26 cellular contexts compared by ENCODE assay signal in the genomic region with DNA sequence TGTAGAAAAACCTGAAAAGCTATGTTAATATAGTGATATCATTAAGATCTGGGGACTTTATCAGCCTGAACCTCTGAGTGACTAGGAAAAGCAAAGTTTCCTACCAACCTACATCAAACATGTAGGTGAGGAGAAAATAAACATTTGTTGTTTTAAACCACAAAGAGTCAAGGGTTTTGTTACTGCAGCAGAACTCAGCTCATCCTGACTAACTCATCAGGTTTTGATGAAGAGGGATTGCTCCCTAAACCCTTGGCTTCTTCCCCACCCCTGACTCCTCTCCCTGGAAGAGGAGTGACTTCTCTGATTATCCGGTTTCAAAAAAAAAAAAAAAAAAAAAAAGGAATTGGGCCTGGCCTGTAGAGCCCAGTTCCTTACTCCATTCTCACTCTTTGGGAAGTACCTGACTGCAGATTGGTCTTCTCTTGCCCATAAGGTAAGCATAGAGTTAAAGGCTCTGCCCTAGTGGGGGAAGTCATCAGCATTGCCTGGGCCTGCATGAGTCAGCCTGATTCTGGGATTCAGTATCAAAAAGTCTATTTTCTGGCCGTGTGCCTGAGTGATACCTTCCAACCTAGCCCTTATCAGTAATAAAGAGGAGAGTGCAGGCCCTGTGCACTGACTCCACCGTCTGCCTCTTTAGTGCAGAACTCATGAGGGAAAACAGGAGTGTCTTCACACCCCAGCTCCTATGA. TPM values are rescaled to one million over a fixed set of nuclear protein-coding genes. Genes with fewer than 3 reads are reported as not detected.
DNase-seq lines count a peak whose midpoint lies in the region; ATAC-seq, FAIRE-seq and TF ChIP-seq lines count a peak whose summit lies in the region.
"Had no signal": no experiment of that assay in that cellular context is flagged by ENCODE, and none has a peak within 500 bp of the region (broad histone marks: within the 10 kb centered on the region; RNA-seq: fewer than 3 reads in every experiment).

No MANE protein-coding gene starts in this region.

- no peaks in the 10 kb centered on the region for H3K79me2 ChIP-seq in H9 (ENCODE audit: insufficient read depth, low read length)
- no peaks in the 10 kb centered on the region for H3K79me2 ChIP-seq in HepG2 (ENCODE audit: insufficient read depth, low read length)

- H2AFZ ChIP-seq in H9 (ENCODE audit: low read length) (no peak overlapping the region), HepG2 (ENCODE audit: low read length) (no peak overlapping the region)

- H3K27ac ChIP-seq in A549: peak overlapping the region; percentile 69 to 92; a peak in 5 of 6 replicates
- no peak overlapping the region for H3K27ac ChIP-seq in H9 (ENCODE audit: insufficient read length, low read depth, low read length)
- H3K27ac ChIP-seq in HepG2 (ENCODE audit: extremely low read length, insufficient read depth, low read length): no peak overlapping the region
- no peak overlapping the region for H3K27ac ChIP-seq in endodermal cell (ENCODE audit: low read depth, low read length)
- H3K27ac ChIP-seq: heart right ventricle had no signal

- no peak overlapping the region for H4K8ac ChIP-seq in H9 (replicated peaks; ENCODE audit: insufficient read length, low read depth, low read length)

- H2BK20ac ChIP-seq in H9 (ENCODE audit: low read depth, low read length, poor library complexity, severe bottlenecking): no peak overlapping the region

- H3K4me2 ChIP-seq in A549 (peak overlapping the region; percentile 30; the same call in 2 of the 3 replicates), H9 (ENCODE audit: insufficient read depth, insufficient read length, low read length) (no peak overlapping the region), HepG2 (ENCODE audit: low read depth, low read length) (no peak overlapping the region)

- no peaks in the 10 kb centered on the region for H3K36me3 ChIP-seq in HepG2 (replicated peaks in 1 of 2; ENCODE audit: control insufficient read depth in 1 of 2, insufficient read depth in 2 of 2, low read length in 2 of 2)
- H3K36me3 ChIP-seq in endodermal cell (ENCODE audit: control insufficient read depth, insufficient read depth, low read length): no peaks in the 10 kb centered on the region
- H3K36me3 ChIP-seq: cardiac muscle cell, heart right ventricle had no signal

- no peak overlapping the region for H3K14ac ChIP-seq in H9 (ENCODE audit: insufficient read depth, low read length)

- TF ChIP-seq POLR2A in A549 (IDR thresholded peaks at IDR 0.05; ENCODE audit: low read length): no peak
- TF ChIP-seq POLR2A in HepG2 (IDR thresholded peaks at IDR 0.05; ENCODE audit: insufficient read depth in 1 of 2, low read depth in 2 of 2, low read length in 2 of 2): no peak

- H3K4me1 ChIP-seq in A549 (peaks cover 50% of the 10 kb centered on the region), H9 (ENCODE audit: insufficient read depth, low read length) (no peaks in the 10 kb centered on the region), HepG2 (ENCODE audit: insufficient read depth, low read length) (peaks cover 21% of the 10 kb centered on the region), endodermal cell (ENCODE audit: control insufficient read depth, insufficient read depth, low read length) (no peaks in the 10 kb centered on the region)

- ATAC-seq in A549 (peak in 1 of 2 experiments; percentile 54; a peak in 3 of 6 replicates), HepG2 (no peak)
- ATAC-seq in activated T-cell treated with anti-CD3 and anti-CD28 coated beads, Interleukin-2, amount 50 U/mL, for 4 hours: no peak
- ATAC-seq: heart right ventricle, left ventricle myocardium superior, mucosa of descending colon, PC-3 had no signal

- H3K9ac ChIP-seq in H9 (ENCODE audit: extremely low read depth, insufficient read length, low read length): no peak overlapping the region
- no peak overlapping the region for H3K9ac ChIP-seq in HepG2 (ENCODE audit: insufficient read depth, low read depth, low read length)
- no peak overlapping the region for H3K9ac ChIP-seq in endodermal cell (ENCODE audit: extremely low read depth, low read length, poor library complexity, severe bottlenecking)

- no peak overlapping the region for H3K4me3 ChIP-seq in A549
- H3K4me3 ChIP-seq in HepG2 (replicated peaks in 1 of 3; ENCODE audit: insufficient read depth in 1 of 3, low read depth in 2 of 3, low read length in 3 of 3): no peak overlapping the region
- no peak overlapping the region for H3K4me3 ChIP-seq in endodermal cell (ENCODE audit: low read length)
- H3K4me3 ChIP-seq: cardiac muscle cell, heart right ventricle, mucosa of descending colon had no signal

- H3K56ac ChIP-seq in H9 (ENCODE audit: insufficient read length, low read depth, low read length): no peak overlapping the region

- no peak overlapping the region for H4K91ac ChIP-seq in H9 (ENCODE audit: insufficient read length, low read depth, low read length)

- no peak overlapping the region for H3T11ph ChIP-seq in H9 (ENCODE audit: low read length)

- H3K23ac ChIP-seq in H9 (ENCODE audit: insufficient read length, low read depth, low read length): no peak overlapping the region

- H2BK120ac ChIP-seq in H9 (ENCODE audit: low read depth, low read length, poor library complexity, severe bottlenecking): no peak overlapping the region

- H3K9me3 Mint-ChIP-seq in H9 (peaks cover 19 to 25% of the 10 kb centered on the region in 2 experiments), endodermal cell (peaks cover 27% of the 10 kb centered on the region)
- H3K9me3 Mint-ChIP-seq in activated T-cell treated with anti-CD3 and anti-CD28 coated beads, Interleukin-2, amount 50 U/mL, for 4 hours: peaks cover 3% of the 10 kb centered on the region

- no peak overlapping the region for H2BK12ac ChIP-seq in H9 (ENCODE audit: insufficient read length, low read depth, low read length)

- H4K5ac ChIP-seq in H9 (ENCODE audit: insufficient read length, low read depth, low read length): no peak overlapping the region

- BruUV-seq in HepG2 (replicated peaks; lab: Mats Ljungman, UMichigan): no TSS peak

- no peaks in the 10 kb centered on the region for H4K20me1 ChIP-seq in H9 (ENCODE audit: control insufficient read depth, insufficient read depth, insufficient read length)
- no peaks in the 10 kb centered on the region for H4K20me1 ChIP-seq in HepG2 (ENCODE audit: insufficient read depth, low read length)

- intact Hi-C loops in HepG2 (cut with micrococcal nuclease; ENCODE audit: unreplicated experiment): no loop called here

- no peak for FAIRE-seq in A549 (lab: Jason Lieb, UNC)
- FAIRE-seq in HepG2 (lab: Jason Lieb, UNC): no peak
- no peak for FAIRE-seq in frontal cortex (lab: Jason Lieb, UNC)
- FAIRE-seq: endometrium had no signal

- peaks cover 29% of the 10 kb centered on the region for H3K9me3 ChIP-seq in A549
- H3K9me3 ChIP-seq in H9 (ENCODE audit: control insufficient read depth, low read depth, low read length): no peaks in the 10 kb centered on the region
- H3K9me3 ChIP-seq in HepG2 (ENCODE audit: low read length): peaks cover 11% of the 10 kb centered on the region; the same call in 1 of the 2 replicates
- peaks cover 27% of the 10 kb centered on the region for H3K9me3 ChIP-seq in endodermal cell (ENCODE audit: control insufficient read depth, low read length)

- H2AK5ac ChIP-seq in H9 (ENCODE audit: insufficient read length, low read length): no peak overlapping the region

- H3K79me1 ChIP-seq in H9 (ENCODE audit: insufficient read depth, low read depth, low read length, poor library complexity, severe bottlenecking): no peaks in the 10 kb centered on the region

- H3K4me1 Mint-ChIP-seq in H9 (peaks cover 7 to 11% of the 10 kb centered on the region in 2 experiments), endodermal cell (peaks cover 13% of the 10 kb centered on the region)
- H3K4me1 Mint-ChIP-seq in activated T-cell treated with anti-CD3 and anti-CD28 coated beads, Interleukin-2, amount 50 U/mL, for 4 hours (ENCODE audit: low read depth): no peaks in the 10 kb centered on the region
- H3K4me1 Mint-ChIP-seq: CD4-positive, CD25-positive, alpha-beta regulatory T cell had no signal

- TF ChIP-seq EP300 in A549 (IDR thresholded peaks at IDR 0.05) (no peak), HepG2 (IDR thresholded peaks at IDR 0.05; ENCODE audit: low read depth in 2 of 2, low read length in 2 of 2) (no peak), HepG2 (CRISPR knock-in tag; IDR thresholded peaks at IDR 0.05; ENCODE audit: borderline replicate concordance) (no peak)

- TF ChIP-seq CTCF in A549 (IDR thresholded peaks at IDR 0.05): no peak
- no peak for TF ChIP-seq CTCF in H9 (conservative IDR thresholded peaks at IDR 0.05)
- no peak for TF ChIP-seq CTCF in HepG2 (CRISPR knock-in tag; IDR thresholded peaks at IDR 0.05)
- no peak for TF ChIP-seq CTCF in endodermal cell (conservative IDR thresholded peaks at IDR 0.05)

- H3K27me3 ChIP-seq in H9 (ENCODE audit: insufficient read depth, low read length): no peaks in the 10 kb centered on the region
- H3K27me3 ChIP-seq in HepG2 (ENCODE audit: control insufficient read depth in 1 of 2, insufficient read depth in 2 of 2, low read length in 2 of 2): peaks cover 0 to 9% of the 10 kb centered on the region in 2 experiments; a peak in 1 of 5 replicates
- H3K27me3 ChIP-seq in endodermal cell (ENCODE audit: control insufficient read depth, insufficient read depth, low read length, poor library complexity, severe bottlenecking): no peaks in the 10 kb centered on the region
- H3K27me3 ChIP-seq: cardiac muscle cell had no signal

- WGBS in A549 (ENCODE audit: missing lambda C conversion rate): 11% methylated on average over 3 of the region's 3 CpGs
- no CpG with 5 or more reads among the region's 3 CpGs for WGBS in H9 (ENCODE audit: extremely low coverage, insufficient read length, low lambda C conversion rate)
- WGBS in HepG2 (ENCODE audit: low lambda C conversion rate): 0% methylated on average over 2 of the region's 3 CpGs
- WGBS in endodermal cell (ENCODE audit: insufficient coverage in 1 of 2, insufficient read length in 1 of 2), 2 experiments: 93 to 100% methylated on average over 1 to 2 of the region's 3 CpGs

- no peak overlapping the region for H2BK15ac ChIP-seq in H9 (ENCODE audit: low read depth, low read length)

- CTCF ChIA-PET in A549 (lab: Yijun Ruan, JAX) (interaction anchor here (0.7 to 18.7 kb wide), 9 partner anchors 11 to 274 kb away, joined by 3 to 486 read pairs (median 42); partner anchors contain the start of genes BDKRB1 and BDKRB2), HepG2 (lab: Yijun Ruan, JAX; ENCODE audit: low intra/inter-chr PET ratio, low total read pairs) (interaction anchor here (1.2 kb wide), 1 partner anchor 172 kb away, joined by 8 read pairs; no protein-coding TSS in a partner anchor)

- H3K18ac ChIP-seq in H9 (ENCODE audit: insufficient read length, low read depth, low read length): no peak overlapping the region

- H3K27me3 Mint-ChIP-seq in H9 (ENCODE audit: low read depth) (peaks cover 2% of the 10 kb centered on the region), endodermal cell (ENCODE audit: insufficient read depth) (peaks cover 3% of the 10 kb centered on the region)
- no peaks in the 10 kb centered on the region for H3K27me3 Mint-ChIP-seq in activated T-cell treated with anti-CD3 and anti-CD28 coated beads, Interleukin-2, amount 50 U/mL, for 4 hours (ENCODE audit: low read depth)
- H3K27me3 Mint-ChIP-seq: progenitor cell of endocrine pancreas had no signal

- H3K4me3 Mint-ChIP-seq in H9 (no peak overlapping the region), endodermal cell (no peak overlapping the region)
- H3K4me3 Mint-ChIP-seq in activated T-cell treated with anti-CD3 and anti-CD28 coated beads, Interleukin-2, amount 50 U/mL, for 4 hours: no peak overlapping the region
- H3K4me3 Mint-ChIP-seq: CD4-positive, CD25-positive, alpha-beta regulatory T cell; nephron progenitor cell had no signal

- no peaks in the 10 kb centered on the region for H3K23me2 ChIP-seq in H9 (ENCODE audit: insufficient read length, low read depth, low read length, poor library complexity, severe bottlenecking)

- DNase-seq in A549 (ENCODE audit: low read depth in 1 of 2, low spot score in 1 of 2) (peak in 1 of 2 experiments; percentile 66), H9 (peak; percentile 3), amniotic epithelial cell (ENCODE audit: low read depth) (peak; percentile 85), HepG2 (ENCODE audit: low spot score) (no peak), frontal cortex (ENCODE audit: low spot score in 2 of 2) (no peak), endodermal cell (no peak), T-helper 9 cell (no peak)
- DNase-seq in activated T-cell treated with anti-CD3 and anti-CD28 coated beads, Interleukin-2, amount 50 U/mL, for 4 hours: no peak
- DNase-seq: activated CD8-positive, alpha-beta memory T cell treated with anti-CD3 and anti-CD28 coated beads for 24 hours; activated naive CD4-positive, alpha-beta T cell treated with Interleukin-2 at 50 U/mL for 16 hours; activated T-cell treated with anti-CD3 and anti-CD28 coated beads, Interleukin-2, amount 50 U/mL, for 48 hours; amniotic stem cell; CD4-positive, CD25-positive, alpha-beta regulatory T cell; cortex of kidney; GDM1; heart right ventricle; left ventricle myocardium superior; mucosa of descending colon; NCI-H2227 treated with DMSO at 0.1 percent for 48 hours; NCI-H82; nephron progenitor cell; PC-3; SHP77 treated with DMSO at 0.1 percent for 48 hours had no signal

- in situ Hi-C loops in HepG2 (cut with HindIII; ENCODE audit: extremely low pct_ligation_motif_present, low pct_unique_long_range_greater_than_20kb): no loop called here

- TF ChIP-seq RAD21 in A549 (conservative IDR thresholded peaks at IDR 0.05 in 1 of 2, IDR thresholded peaks at IDR 0.05 in 1 of 2): peak; percentile 22 to 46; a peak in 3 of 5 replicates
- no peak for TF ChIP-seq RAD21 in HepG2 (CRISPR knock-in tag; IDR thresholded peaks at IDR 0.05)

- peaks cover 6 to 14% (median 9%) of the 10 kb centered on the region in 3 experiments; a peak in 4 of 7 replicates for H3K36me3 Mint-ChIP-seq in H9 (ENCODE audit: insufficient read depth in 1 of 3, low read depth in 3 of 3)
- no peaks in the 10 kb centered on the region for H3K36me3 Mint-ChIP-seq in activated T-cell treated with anti-CD3 and anti-CD28 coated beads, Interleukin-2, amount 50 U/mL, for 4 hours (ENCODE audit: insufficient read depth)
- peaks cover 4% of the 10 kb centered on the region for H3K36me3 Mint-ChIP-seq in endodermal cell (ENCODE audit: low read depth)

- POLR2A ChIA-PET in A549 (lab: Yijun Ruan, JAX) (interaction anchor here (0.7 kb wide), 2 partner anchors 70 to 122 kb away, joined by 4 to 7 read pairs; no protein-coding TSS in a partner anchor), HepG2 (lab: Yijun Ruan, JAX) (no interaction called here)

- H3K27ac Mint-ChIP-seq in H9 (no peak overlapping the region), endodermal cell (no peak overlapping the region)
- H3K27ac Mint-ChIP-seq: CD4-positive, CD25-positive, alpha-beta regulatory T cell; nephron progenitor cell had no signal

- no peak overlapping the region for H3K4ac ChIP-seq in H9 (ENCODE audit: low read depth, low read length)

- no peak overlapping the region for H2BK5ac ChIP-seq in H9 (ENCODE audit: insufficient read length, low read length)

RNA-seq across cellular contexts. Expression of gene BDKRB1, which starts 16.9 kb away (rescaled TPM):
- 3.3 and 3.5 TPM in 2 replicates for polyA plus RNA-seq in A549 (2011; rRNA removed)
- 1.4 and 2.8 TPM in 2 replicates for polyA plus RNA-seq in A549 (2012; cell fraction: cytosol; rRNA removed)
- polyA plus RNA-seq in A549 (2012; cell fraction: nucleus; rRNA removed): 5.9 and 7.0 TPM in 2 replicates
- polyA plus RNA-seq in A549 (2017; fragmentation: RNase III; extraction: RNeasy Plus Mini Kit Qiagen cat#74134 plus additional on column Dnase treatment): 2.6 to 3.3 TPM (median 2.8 TPM) in 3 replicates
- polyA minus RNA-seq in A549 (2011; rRNA and poly(A)+ RNA removed): 1.7 and 2.5 TPM in 2 replicates
- total RNA-seq in H9 (2021): not detected in 2 replicates
- total RNA-seq in HepG2 (2016; rRNA removed; fragmentation: Illumina TruSeq; extraction: Trizol): not detected in 2 replicates
- not detected in 2 replicates for total RNA-seq in HepG2 (2016; cell fraction: cytosol; rRNA removed; fragmentation: Illumina TruSeq; extraction: Trizol; ENCODE audit: low read depth)
- not detected in 2 replicates for total RNA-seq in HepG2 (2016; cell fraction: insoluble cytoplasmic fraction; rRNA removed; fragmentation: Illumina TruSeq; extraction: Trizol)
- not detected in 2 replicates for total RNA-seq in HepG2 (2016; cell fraction: membrane; rRNA removed; fragmentation: Illumina TruSeq; extraction: Trizol)
- not detected in 2 replicates for total RNA-seq in HepG2 (2016; cell fraction: nucleus; rRNA removed; fragmentation: Illumina TruSeq; extraction: Trizol)
- 0.05 TPM in 1 of 2 replicates, not detected in the other for polyA plus RNA-seq in HepG2 (2011; rRNA removed)
- not detected in 2 replicates for polyA plus RNA-seq in HepG2 (2011; cell fraction: cytosol; rRNA removed)
- polyA plus RNA-seq in HepG2 (2011; cell fraction: nucleus; rRNA removed): not detected in 2 replicates
- polyA plus RNA-seq in HepG2 (2012): not detected in 2 replicates
- polyA plus RNA-seq in HepG2 (2016; cell fraction: cytosol; fragmentation: Illumina TruSeq; extraction: Trizol; ENCODE audit: low read depth): not detected in 2 replicates
- polyA plus RNA-seq in HepG2 (2016; cell fraction: insoluble cytoplasmic fraction; fragmentation: Illumina TruSeq; extraction: Trizol; ENCODE audit: low read depth): not detected in 2 replicates
- polyA plus RNA-seq in HepG2 (2016; cell fraction: membrane; fragmentation: Illumina TruSeq; extraction: Trizol; ENCODE audit: low read depth): not detected in 2 replicates
- not detected in 2 replicates for polyA plus RNA-seq in HepG2 (2016; cell fraction: nucleus; fragmentation: Illumina TruSeq; extraction: Trizol; ENCODE audit: insufficient read depth, low read depth)
- polyA minus RNA-seq in HepG2 (2011; rRNA and poly(A)+ RNA removed; ENCODE audit: low replicate concordance): 20.3 TPM in 1 of 2 replicates, not detected in the other
- 0.62 TPM in 1 of 2 replicates, not detected in the other for polyA minus RNA-seq in HepG2 (2011; cell fraction: cytosol; rRNA and poly(A)+ RNA removed)
- polyA minus RNA-seq in HepG2 (2011; cell fraction: nucleus; rRNA and poly(A)+ RNA removed): not detected in 2 replicates
- total RNA-seq in activated T-cell treated with anti-CD3 and anti-CD28 coated beads, Interleukin-2, amount 50 U/mL, for 4 hours: not detected
- 0.41 TPM for total RNA-seq in frontal cortex
- total RNA-seq in endodermal cell: under 1 TPM in 1 of 2 donors, not detected in 1; 0.24 TPM
- 0.36 TPM for polyA plus RNA-seq in endodermal cell (2013, experiment 1 of 2)
- not detected for polyA plus RNA-seq in endodermal cell (2013, experiment 2 of 2)
- total RNA-seq: CD4-positive, CD25-positive, alpha-beta regulatory T cell; left ventricle myocardium superior; progenitor cell of endocrine pancreas had no signal
- polyA plus RNA-seq: cardiac muscle cell; CD4-positive, CD25-positive, alpha-beta regulatory T cell had no signal

Comparison
In these comparisons a context has a peak if more than half of its experiments do, and no peak if none do; other contexts are left out.
1. DNase-seq: peak in H9 (single experiment) and amniotic epithelial cell (single experiment); none in HepG2 (single experiment), activated T-cell treated with anti-CD3 and anti-CD28 coated beads, Interleukin-2, amount 50 U/mL, for 4 hours (single experiment), frontal cortex (0 of 2), endodermal cell (single experiment) and T-helper 9 cell (single experiment).
2. H3K27ac ChIP-seq: peak in A549 (2 of 2); none in H9 (single experiment), HepG2 (single experiment) and endodermal cell (single experiment).
3. Of the 38 proteins assayed by ChIP-seq in both HepG2 and A549: peak only in HepG2: none; only in A549: JUNB, RAD21 and SMC3; in both: none; in neither: 34; mixed calls (peak in some experiments, not most) for 1.